8 cellular contexts compared by ENCODE assay signal in genomic region chr11:125624756-125625213, GRCh38. TPM values are rescaled to one million over a fixed set of nuclear protein-coding genes. Genes with fewer than 3 reads are reported as not detected.
DNase-seq lines count a peak whose midpoint lies in the region; ATAC-seq and TF ChIP-seq lines count a peak whose summit lies in the region.

TSS of gene CHEK1 (plus strand) at chr11:125625163. CDS start at chr11:125626769, 1,606 bp downstream.

- no peaks in the 10 kb centered on the region for H4K20me1 ChIP-seq in Karpas-422 (ENCODE audit: insufficient read depth, low read depth, low read length)

- peak within 1 kb of the TSS; percentile 73; the same call in 1 of the 2 replicates for H2AFZ ChIP-seq in Karpas-422 (ENCODE audit: low read length)

- peaks cover 37% of the 10 kb centered on the region for H3K79me2 ChIP-seq in Karpas-422 (ENCODE audit: low read length)

- H3K27me3 ChIP-seq in Karpas-422 (ENCODE audit: low read length), result no peaks in the 10 kb centered on the region
- no peaks in the 10 kb centered on the region for H3K27me3 ChIP-seq in mucosa of stomach (ENCODE audit: control insufficient read depth, insufficient read depth, low read length)

- H3K4me1 ChIP-seq in Karpas-422 (ENCODE audit: low read length) (peaks cover 27% of the 10 kb centered on the region), mucosa of stomach (ENCODE audit: control insufficient read depth, insufficient read depth, low read length) (peaks cover 7% of the 10 kb centered on the region)

- H3K9ac ChIP-seq in Karpas-422 (ENCODE audit: low read length) (peak within 1 kb of the TSS; percentile 80), mucosa of stomach (ENCODE audit: low read length) (peak within 1 kb of the TSS; percentile 86)

- H3K9me3 ChIP-seq in Karpas-422 (ENCODE audit: low read length), result no peaks in the 10 kb centered on the region
- no peaks in the 10 kb centered on the region for H3K9me3 ChIP-seq in mucosa of stomach (ENCODE audit: control insufficient read depth, low read length)

- in situ Hi-C loops in ACHN (cut with HindIII; ENCODE audit: low pct_ligation_motif_present, low pct_unique_long_range_greater_than_20kb, low sequenced_read_pairs), result no loop called here

- TF ChIP-seq CTCF in AG10803 (conservative IDR thresholded peaks at IDR 0.05; ENCODE audit: low read length), result no peak

- peak within 1 kb of the TSS; percentile 86 for H3K4me3 ChIP-seq in AG10803 (ENCODE audit: low read length)
- peak within 1 kb of the TSS; percentile 76 for H3K4me3 ChIP-seq in Karpas-422 (ENCODE audit: low read length)
- H3K4me3 ChIP-seq in mucosa of stomach (ENCODE audit: low read length), result peak within 1 kb of the TSS; percentile 60

- DNase-seq in AG10803 (ENCODE audit: low read depth) (no peak), Karpas-422 (no peak), cerebellum (ENCODE audit: low spot score) (no peak), ACHN (no peak), NCI-H128 (lab: John Stamatoyannopoulos, UW; ENCODE audit: unreplicated experiment) (no peak), left lobe of liver (ENCODE audit: low spot score) (no peak)

- peaks cover 5% of the 10 kb centered on the region for H3K36me3 ChIP-seq in Karpas-422 (ENCODE audit: insufficient read depth, low read length)
- peaks cover 1% of the 10 kb centered on the region for H3K36me3 ChIP-seq in mucosa of stomach (ENCODE audit: control insufficient read depth, insufficient read depth, low read length)

- no peaks in the 10 kb centered on the region for H3K9me2 ChIP-seq in Karpas-422 (replicated peaks; ENCODE audit: insufficient read depth, low read length)

- peak within 1 kb of the TSS; percentile 71 for H3K4me2 ChIP-seq in Karpas-422 (ENCODE audit: low read depth, low read length, poor library complexity, severe bottlenecking)

- peak within 1 kb of the TSS; percentile 85 for H3K27ac ChIP-seq in Karpas-422 (ENCODE audit: low read length)

- ATAC-seq in HG03135 (IDR thresholded peaks at IDR 0.05; ENCODE audit: unreplicated experiment), result no peak
- no peak for ATAC-seq in left lobe of liver

RNA-seq across cellular contexts. Expression of gene CHEK1, which starts in this region (rescaled TPM):
- total RNA-seq in Karpas-422 (2014; rRNA removed; shearing (Covaris generic); ENCODE audit: low replicate concordance), result 12.5 and 16.5 TPM in 2 replicates
- total RNA-seq in cerebellum, result 25.7 TPM
- total RNA-seq in left lobe of liver, result 0.53 TPM
